Comparison of ENCODE assay signal across 12 cellular contexts in the genomic region with DNA sequence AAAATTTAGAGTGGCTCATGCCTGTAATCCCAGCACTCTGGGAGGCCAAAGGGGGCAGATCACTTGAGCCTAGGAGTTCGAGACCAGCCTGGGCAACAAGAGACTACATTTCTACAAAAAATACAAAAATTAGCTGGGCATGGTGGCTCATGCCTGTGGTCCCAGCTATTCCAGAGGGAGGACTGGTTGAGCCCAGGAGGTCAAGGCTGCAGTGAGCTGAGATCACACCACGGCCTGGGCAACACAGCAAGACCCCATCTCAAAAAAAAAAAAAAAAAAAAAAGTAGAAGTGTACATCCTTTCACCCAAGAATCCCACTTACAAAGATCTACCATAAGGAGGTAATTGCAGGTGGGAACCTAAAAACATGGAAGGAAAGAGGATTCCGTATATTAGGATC. TPM values are rescaled to one million over a fixed set of nuclear protein-coding genes. Genes with fewer than 3 reads are reported as not detected.
DNase-seq lines count a peak whose midpoint lies in the region; ATAC-seq, FAIRE-seq and TF ChIP-seq lines count a peak whose summit lies in the region.
"Not testable (repeated sequence)": the region's sequence is repeated elsewhere in the genome, so short reads cannot be mapped to it uniquely, and the experiment has no call there.
"Had no signal": no experiment of that assay in that cellular context is flagged by ENCODE, and none has a peak within 500 bp of the region (broad histone marks: within the 10 kb centered on the region; RNA-seq: fewer than 3 reads in every experiment).

No MANE protein-coding gene starts in this region.

- FAIRE-seq in small intestine (lab: Jason Lieb, UNC), result not testable (repeated sequence)

- not testable (repeated sequence) for H3K36me3 ChIP-seq in body of pancreas (replicated peaks in 1 of 2; ENCODE audit: insufficient read depth in 1 of 2, low read depth in 2 of 2); heart left ventricle; left lung; muscle layer of colon (ENCODE audit: insufficient read depth, low read length); small intestine (ENCODE audit: control insufficient read depth in 2 of 2, insufficient read depth in 2 of 2, low read length in 2 of 2); transverse colon

- not testable (repeated sequence) for H3K9me3 ChIP-seq in body of pancreas; heart left ventricle; left lung; muscle layer of colon (ENCODE audit: low read length); small intestine (ENCODE audit: control insufficient read depth, low read depth); transverse colon

- H3K27ac ChIP-seq in body of pancreas (peak overlapping the region; percentile 82 to 95 (median 92)), heart left ventricle (peak overlapping the region in 11 of 12 donors; percentile 49 to 89 (median 81)), left lung (peak overlapping the region; percentile 78 to 80), muscle layer of colon (ENCODE audit: low read depth, low read length) (peak overlapping the region; percentile 81), small intestine (ENCODE audit: low read depth in 1 of 2, low read length in 1 of 2) (peak overlapping the region; percentile 12 to 16), transverse colon (peak overlapping the region; percentile 71 to 91 (median 78))

- H3K4me3 ChIP-seq in LNCaP clone FGC (ENCODE audit: low read depth, low read length), result peak overlapping the region; percentile 13
- not testable (repeated sequence) for H3K4me3 ChIP-seq in body of pancreas; heart left ventricle; left lung; muscle layer of colon (ENCODE audit: low read depth in 1 of 2, low read length in 2 of 2); small intestine (ENCODE audit: low read depth in 1 of 2, low read length in 2 of 2); transverse colon

- TF ChIP-seq EP300 in transverse colon (IDR thresholded peaks at IDR 0.05; ENCODE audit: low read depth), result not testable (repeated sequence)

- not testable (repeated sequence) for TF ChIP-seq CTCF in LNCaP clone FGC (IDR thresholded peaks at IDR 0.05; ENCODE audit: control insufficient read depth, extremely low read depth, insufficient read depth); body of pancreas (IDR thresholded peaks at IDR 0.05); heart left ventricle (IDR thresholded peaks at IDR 0.05); left lung (IDR thresholded peaks at IDR 0.05); transverse colon (IDR thresholded peaks at IDR 0.05)

- H3K27me3 ChIP-seq in body of pancreas; heart left ventricle; left lung; muscle layer of colon (ENCODE audit: control insufficient read depth in 1 of 2, insufficient read depth in 2 of 2, low read length in 2 of 2); small intestine (ENCODE audit: control insufficient read depth in 2 of 2, insufficient read depth in 2 of 2, low read length in 2 of 2); transverse colon: not testable (repeated sequence)

- TF ChIP-seq POLR2A in body of pancreas (IDR thresholded peaks at IDR 0.05); heart left ventricle (IDR thresholded peaks at IDR 0.05); transverse colon (IDR thresholded peaks at IDR 0.05): not testable (repeated sequence)

- intact Hi-C loops in body of pancreas (cut with DNase I); heart left ventricle (cut with DNase I); left lung (cut with DNase I): not testable (repeated sequence)
- intact Hi-C loops in transverse colon (cut with DNase I; ENCODE audit: low total_unique reads), result loop anchor here (2.0 kb wide), 1 partner anchor 51 kb away; no protein-coding TSS in a partner anchor

- in situ Hi-C loops in transverse colon (cut with MboI; ENCODE audit: low pct_ligation_motif_present in 1 of 4, low pct_unique_long_range_greater_than_20kb in 1 of 4, low sequenced_read_pairs in 3 of 4), result not testable (repeated sequence)

- ATAC-seq in body of pancreas, heart left ventricle, left lung: not testable (repeated sequence)

- H3K4me1 ChIP-seq in body of pancreas (peaks cover 96% of the 10 kb centered on the region), heart left ventricle (peaks cover 12 to 79% (median 65%) of the 10 kb centered on the region in 12 donors), left lung (peaks cover 27 to 91% of the 10 kb centered on the region in 2 donors), muscle layer of colon (ENCODE audit: insufficient read depth, low read length) (peaks cover 79% of the 10 kb centered on the region), small intestine (ENCODE audit: control insufficient read depth in 2 of 2, insufficient read depth in 1 of 2, low read depth in 1 of 2, low read length in 1 of 2) (peaks cover 7 to 10% of the 10 kb centered on the region in 2 donors), transverse colon (peaks cover 27 to 68% (median 51%) of the 10 kb centered on the region in 4 donors)

- WGBS in body of pancreas, 2 donors, result 58 to 61% methylated on average over 3 of the region's 3 CpGs
- WGBS in heart left ventricle, 4 donors, result 79 to 95% (median 87%) methylated on average over 3 of the region's 3 CpGs
- WGBS in small intestine, 3 donors, result 71 to 89% (median 75%) methylated on average over 3 of the region's 3 CpGs
- 72 to 100% methylated on average over 2 to 3 of the region's 3 CpGs for WGBS in transverse colon (ENCODE audit: low coverage in 1 of 2), 2 donors

- H3K9ac ChIP-seq in muscle layer of colon (ENCODE audit: low read length), result not testable (repeated sequence)

- not testable (repeated sequence) for DNase-seq in LNCaP clone FGC (ENCODE audit: low read depth); body of pancreas; heart left ventricle; left lung; small intestine; transverse colon

RNA-seq across cellular contexts. Expression of gene CYB5A, which starts 6.2 kb away (rescaled TPM):
- total RNA-seq in body of pancreas, result 100 to 1,000 TPM; 209 to 264 TPM
- 100 to 1,000 TPM in 4 of 9 donors, 10 to 100 TPM in 5; 46.5 to 146 (median 83.3) TPM for total RNA-seq in heart left ventricle
- polyA plus RNA-seq in heart left ventricle, result 10 to 100 TPM; 50.7 to 56.4 TPM
- total RNA-seq in left lung, result 100 to 1,000 TPM; 347 to 508 TPM
- polyA plus RNA-seq in small intestine, result 1,000 to 10,000 TPM in 1 of 3 donors, 100 to 1,000 TPM in 2; 373 to 1,144 (median 757) TPM
- total RNA-seq in transverse colon, result 100 to 1,000 TPM in 3 of 4 donors, 10 to 100 TPM in 1; 34.0 to 236 (median 173) TPM

RNA-seq across cellular contexts. Expression of gene C18orf63, which starts 30.1 kb away (rescaled TPM):
- not detected for total RNA-seq in body of pancreas
- not detected for total RNA-seq in heart left ventricle
- not detected for polyA plus RNA-seq in heart left ventricle
- total RNA-seq in left lung, result under 1 TPM; 0.16 to 0.26 TPM
- polyA plus RNA-seq in small intestine, result not detected
- not detected for total RNA-seq in transverse colon
- total RNA-seq: A673; CD4-positive, CD25-positive, alpha-beta regulatory T cell; GM23338; HT-29; NCI-H460 had no signal
- polyA plus RNA-seq: CD4-positive, CD25-positive, alpha-beta regulatory T cell; GM23338 had no signal

Comparison
In these comparisons a context has a peak if more than half of its experiments do, and no peak if none do; other contexts are left out.
1. H3K27ac ChIP-seq: peak in every context shown above with its lines; median percentile 92 in body of pancreas; 81 in heart left ventricle; 81 in muscle layer of colon; 79 in left lung; 78 in transverse colon; 14 in small intestine.